ENCODE assay signal across 22 cellular contexts in genomic region chr17:7468290-7468689, GRCh38. TPM values are rescaled to one million over a fixed set of nuclear protein-coding genes. Genes with fewer than 3 reads are reported as not detected.
"Had no signal": no experiment of that assay in that cellular context is flagged by ENCODE, and none has a peak within 500 bp of the region (broad histone marks: within the 10 kb centered on the region; RNA-seq: fewer than 3 reads in every experiment).

No MANE protein-coding gene starts in this region.

- H3K27me3 ChIP-seq: brain microvascular endothelial cell, esophagus squamous epithelium, pancreas had no signal

- H3K4me3 Mint-ChIP-seq: activated CD4-positive, alpha-beta T cell treated with anti-CD3 and anti-CD28 coated beads for 36 hours; activated CD8-positive, alpha-beta memory T cell treated with anti-CD3 and anti-CD28 coated beads, Interleukin-2, amount 10 ng/mL, durations not matched to agents 7 days and 5 days had no signal

- H3K4me3 ChIP-seq: esophagus squamous epithelium, lung, pancreas, SK-N-MC had no signal

- H3K27me3 Mint-ChIP-seq: activated CD4-positive, alpha-beta T cell treated with anti-CD3 and anti-CD28 coated beads for 36 hours; activated CD8-positive, alpha-beta memory T cell treated with anti-CD3 and anti-CD28 coated beads, Interleukin-2, amount 10 ng/mL, durations not matched to agents 7 days and 5 days had no signal

- ATAC-seq: activated CD4-positive, alpha-beta T cell treated with anti-CD3 and anti-CD28 coated beads for 36 hours; activated CD8-positive, alpha-beta memory T cell treated with anti-CD3 and anti-CD28 coated beads, Interleukin-2, amount 10 ng/mL, durations not matched to agents 7 days and 5 days; left cardiac atrium; pancreas had no signal

- H3K27ac Mint-ChIP-seq: activated CD8-positive, alpha-beta memory T cell treated with anti-CD3 and anti-CD28 coated beads, Interleukin-2, amount 10 ng/mL, durations not matched to agents 7 days and 5 days; activated T-helper 2 cell treated with anti-CD3 and anti-CD28 coated beads, Interferon-gamma antibody, Interleukin-2, Interleukin-4, amounts not matched to agents 10 μg/mL and 5 μg/mL and 100 μg/mL, durations not matched to agents 14 hours and 24 hours and 36 hours had no signal

- DNase-seq: activated CD4-positive, alpha-beta T cell treated with anti-CD3 and anti-CD28 coated beads for 36 hours; activated CD4-positive, alpha-beta T cell treated with anti-CD3 and anti-CD28 coated beads, Interleukin-2, amount 50 U/mL, for 48 hours; activated CD8-positive, alpha-beta memory T cell treated with anti-CD3 and anti-CD28 coated beads, Interleukin-2, amount 10 ng/mL, durations not matched to agents 7 days and 5 days; activated naive CD4-positive, alpha-beta T cell treated with Interleukin-2 at 50 U/mL for 16 hours; activated T-cell treated with anti-CD3 and anti-CD28 coated beads, Interleukin-2, amount 50 U/mL, for 1 hour; aorta; brain microvascular endothelial cell; cortex of kidney; esophagus squamous epithelium; hippocampal formation; left cardiac atrium; midbrain; pancreas; stimulated activated CD4-positive, alpha-beta T cell treated with anti-CD3 and anti-CD28 coated beads, Interleukin-12 subunit alpha, Interleukin-12 subunit beta, amount 100 ng/mL, for 4 hours; stimulated activated CD4-positive, alpha-beta T cell treated with anti-CD3 and anti-CD28 coated beads, Interleukin-1b, Interleukin-23, amount 100 ng/mL, for 48 hours; stimulated activated CD8-positive, alpha-beta memory T cell treated with anti-CD3 and anti-CD28 coated beads, Interleukin-4, amount 100 ng/mL, for 48 hours; stimulated activated naive CD4-positive, alpha-beta T cell had no signal

- H3K27ac ChIP-seq: brain microvascular endothelial cell, esophagus squamous epithelium, SK-N-MC had no signal

- H3K9me3 Mint-ChIP-seq: activated T-helper 2 cell treated with anti-CD3 and anti-CD28 coated beads, Interferon-gamma antibody, Interleukin-2, Interleukin-4, amounts not matched to agents 10 μg/mL and 5 μg/mL and 100 μg/mL, durations not matched to agents 14 hours and 24 hours and 36 hours had no signal

- H3K9me3 ChIP-seq: esophagus squamous epithelium, pancreas had no signal

RNA-seq across cellular contexts. Expression of gene SLC35G6, which starts 13.0 kb away (rescaled TPM):
- total RNA-seq: activated CD4-positive, alpha-beta T cell treated with anti-CD3 and anti-CD28 coated beads for 36 hours; activated CD8-positive, alpha-beta memory T cell treated with anti-CD3 and anti-CD28 coated beads, Interleukin-2, amount 10 ng/mL, durations not matched to agents 7 days and 5 days; activated T-helper 2 cell treated with anti-CD3 and anti-CD28 coated beads, Interferon-gamma antibody, Interleukin-2, Interleukin-4, amounts not matched to agents 10 μg/mL and 5 μg/mL and 100 μg/mL, durations not matched to agents 14 hours and 24 hours and 36 hours; aorta; esophagus squamous epithelium; left cardiac atrium; lung; myocyte; pancreas; T-helper 2 cell treated with Interferon-gamma antibody and Interleukin-4, amounts not matched to agents 100 ng/mL and 5 ng/mL, for 36 hours had no signal
- polyA plus RNA-seq: aorta, lung had no signal
